Comparison of ENCODE assay signal across 15 cellular contexts in genomic region chr9:8534828-8535227, GRCh38.
DNase-seq lines count a peak whose midpoint lies in the region.
"Had no signal": no experiment of that assay in that cellular context is flagged by ENCODE, and none has a peak within 500 bp of the region (broad histone marks: within the 10 kb centered on the region; RNA-seq: fewer than 3 reads in every experiment).

No MANE protein-coding gene starts in this region.

- H3K36me3 Mint-ChIP-seq in activated T-helper 1 cell treated with anti-CD3 and anti-CD28 coated beads, Interleukin-12 subunit alpha, Interleukin-12 subunit beta, Interleukin-2, Interleukin-4 antibody, amounts not matched to agents 30 ng/mL and 10 ng/mL and 1 ng/mL, durations not matched to agents 14 hours and 24 hours and 36 hours (ENCODE audit: low read depth): no peaks in the 10 kb centered on the region
- H3K36me3 Mint-ChIP-seq: CD4-positive, CD25-positive, alpha-beta regulatory T cell had no signal

- no peak overlapping the region for H3K27ac Mint-ChIP-seq in activated T-helper 1 cell treated with anti-CD3 and anti-CD28 coated beads, Interleukin-12 subunit alpha, Interleukin-12 subunit beta, Interleukin-2, Interleukin-4 antibody, amounts not matched to agents 30 ng/mL and 10 ng/mL and 1 ng/mL, durations not matched to agents 14 hours and 24 hours and 36 hours
- H3K27ac Mint-ChIP-seq: CD4-positive, CD25-positive, alpha-beta regulatory T cell; HFFc6 had no signal

- no peak overlapping the region for H3K4me3 Mint-ChIP-seq in activated T-helper 1 cell treated with anti-CD3 and anti-CD28 coated beads, Interleukin-12 subunit alpha, Interleukin-12 subunit beta, Interleukin-2, Interleukin-4 antibody, amounts not matched to agents 30 ng/mL and 10 ng/mL and 1 ng/mL, durations not matched to agents 14 hours and 24 hours and 36 hours
- H3K4me3 Mint-ChIP-seq: CD4-positive, CD25-positive, alpha-beta regulatory T cell; HFFc6 had no signal

- no peaks in the 10 kb centered on the region for H3K9me3 Mint-ChIP-seq in activated T-helper 1 cell treated with anti-CD3 and anti-CD28 coated beads, Interleukin-12 subunit alpha, Interleukin-12 subunit beta, Interleukin-2, Interleukin-4 antibody, amounts not matched to agents 30 ng/mL and 10 ng/mL and 1 ng/mL, durations not matched to agents 14 hours and 24 hours and 36 hours

- peak overlapping the region; percentile 79 for H3K27ac ChIP-seq in angular gyrus (ENCODE audit: low read depth, low read length)
- H3K27ac ChIP-seq in temporal lobe (ENCODE audit: low read depth, low read length): peak overlapping the region; percentile 51
- H3K27ac ChIP-seq: BLaER1 treated with 17β-estradiol and CSF1 and Interleukin-3, amounts not matched to agents 10 nM and 100 nM; HL-60 had no signal

- H3K27me3 Mint-ChIP-seq in activated T-helper 1 cell treated with anti-CD3 and anti-CD28 coated beads, Interleukin-12 subunit alpha, Interleukin-12 subunit beta, Interleukin-2, Interleukin-4 antibody, amounts not matched to agents 30 ng/mL and 10 ng/mL and 1 ng/mL, durations not matched to agents 14 hours and 24 hours and 36 hours (ENCODE audit: insufficient read depth): no peaks in the 10 kb centered on the region
- H3K27me3 Mint-ChIP-seq: CD4-positive, CD25-positive, alpha-beta regulatory T cell had no signal

- DNase-seq in NCI-H146 treated with DMSO at 0.1 percent for 48 hours (lab: John Stamatoyannopoulos, UW; ENCODE audit: unreplicated experiment) (peak; percentile 11), globus pallidus (ENCODE audit: low spot score) (peak; percentile 46)
- DNase-seq in activated CD4-positive, CD25-positive, alpha-beta regulatory T cell (lab: John Stamatoyannopoulos, UW): no peak
- no peak for DNase-seq in activated T-helper 1 cell treated with anti-CD3 and anti-CD28 coated beads, Interleukin-12 subunit alpha, Interleukin-12 subunit beta, Interleukin-2, Interleukin-4 antibody, amounts not matched to agents 30 ng/mL and 10 ng/mL and 1 ng/mL, durations not matched to agents 14 hours and 24 hours and 36 hours (ENCODE audit: low spot score)
- DNase-seq in stimulated activated CD4-positive, alpha-beta T cell treated with anti-CD3 and anti-CD28 coated beads, Interleukin-4, amount 100 ng/mL, for 1 hour: no peak
- DNase-seq: ACHN; CD4-positive, CD25-positive, alpha-beta regulatory T cell; DMS53; GF-D8; HCEC 1CT; HFFc6 had no signal

- intact Hi-C loops in activated T-helper 1 cell treated with anti-CD3 and anti-CD28 coated beads, Interleukin-12 subunit alpha, Interleukin-12 subunit beta, Interleukin-2, Interleukin-4 antibody, amounts not matched to agents 30 ng/mL and 10 ng/mL and 1 ng/mL, durations not matched to agents 14 hours and 24 hours and 36 hours (cut with micrococcal nuclease): no loop called here

- no peaks in the 10 kb centered on the region for H3K4me1 Mint-ChIP-seq in activated T-helper 1 cell treated with anti-CD3 and anti-CD28 coated beads, Interleukin-12 subunit alpha, Interleukin-12 subunit beta, Interleukin-2, Interleukin-4 antibody, amounts not matched to agents 30 ng/mL and 10 ng/mL and 1 ng/mL, durations not matched to agents 14 hours and 24 hours and 36 hours (ENCODE audit: low read depth)
- H3K4me1 Mint-ChIP-seq: CD4-positive, CD25-positive, alpha-beta regulatory T cell had no signal

Comparison
In these comparisons a context has a peak if more than half of its experiments do, and no peak if none do; other contexts are left out.
1. DNase-seq: peak in NCI-H146 treated with DMSO at 0.1 percent for 48 hours (single experiment) and globus pallidus (single experiment); none in activated CD4-positive, CD25-positive, alpha-beta regulatory T cell (0 of 4), activated T-helper 1 cell treated with anti-CD3 and anti-CD28 coated beads, Interleukin-12 subunit alpha, Interleukin-12 subunit beta, Interleukin-2, Interleukin-4 antibody, amounts not matched to agents 30 ng/mL and 10 ng/mL and 1 ng/mL, durations not matched to agents 14 hours and 24 hours and 36 hours (single experiment) and stimulated activated CD4-positive, alpha-beta T cell treated with anti-CD3 and anti-CD28 coated beads, Interleukin-4, amount 100 ng/mL, for 1 hour (single experiment).